In genomic region chr19:45878043-45878794, GRCh38 we compare ENCODE assay signal across 9 cellular contexts. TPM values are rescaled to one million over a fixed set of nuclear protein-coding genes. Genes with fewer than 3 reads are reported as not detected.
DNase-seq lines count a peak whose midpoint lies in the region; ATAC-seq and TF ChIP-seq lines count a peak whose summit lies in the region.
"Had no signal": no experiment of that assay in that cellular context is flagged by ENCODE, and none has a peak within 500 bp of the region (broad histone marks: within the 10 kb centered on the region; RNA-seq: fewer than 3 reads in every experiment).

No MANE protein-coding gene starts in this region.

- H3K4me1 Mint-ChIP-seq in activated T-cell treated with anti-CD3 and anti-CD28 coated beads, Interleukin-2, amount 50 U/mL, for 4 hours (ENCODE audit: low read depth) = peaks cover 23% of the 10 kb centered on the region

- H3K36me3 Mint-ChIP-seq in activated T-cell treated with anti-CD3 and anti-CD28 coated beads, Interleukin-2, amount 50 U/mL, for 4 hours (ENCODE audit: insufficient read depth) = peaks cover under 1% of the 10 kb centered on the region

- H3K4me3 ChIP-seq in transverse colon = no peak overlapping the region
- H3K4me3 ChIP-seq in spleen = no peak overlapping the region

- no peaks in the 10 kb centered on the region for H3K9me3 Mint-ChIP-seq in activated T-cell treated with anti-CD3 and anti-CD28 coated beads, Interleukin-2, amount 50 U/mL, for 4 hours

- TF ChIP-seq EP300 in transverse colon (IDR thresholded peaks at IDR 0.05; ENCODE audit: low read depth) = no peak

- H3K27me3 Mint-ChIP-seq in activated T-cell treated with anti-CD3 and anti-CD28 coated beads, Interleukin-2, amount 50 U/mL, for 4 hours (ENCODE audit: low read depth) = peaks cover 25% of the 10 kb centered on the region

- H3K27ac ChIP-seq in transverse colon (peak overlapping the region; percentile 51 to 90 (median 72)), spleen (no peak overlapping the region)

- H3K4me3 Mint-ChIP-seq in activated T-cell treated with anti-CD3 and anti-CD28 coated beads, Interleukin-2, amount 50 U/mL, for 4 hours = no peak overlapping the region

- H3K36me3 ChIP-seq in transverse colon (no peaks in the 10 kb centered on the region), spleen (peaks cover 0 to 6% (median 0%) of the 10 kb centered on the region in 6 donors)

- intact Hi-C loops in transverse colon (cut with DNase I; ENCODE audit: low total_unique reads) (no loop called here), spleen (cut with DNase I; ENCODE audit: low total_unique reads) (no loop called here)

- no peak for DNase-seq in activated T-cell treated with anti-CD3 and anti-CD28 coated beads, Interleukin-2, amount 50 U/mL, for 4 hours
- DNase-seq in activated T-cell treated with anti-CD3 and anti-CD28 coated beads for 4 hours (no peak), kidney tubule cell (ENCODE audit: low spot score) (peak; percentile 59), transverse colon (peak; percentile 81), spleen (no peak), GF-D8 (lab: John Stamatoyannopoulos, UW) (no peak)
- DNase-seq: NCI-H510A had no signal

- TF ChIP-seq CTCF in transverse colon (IDR thresholded peaks at IDR 0.05) (no peak), spleen (IDR thresholded peaks at IDR 0.05 in 8 of 11, conservative IDR thresholded peaks at IDR 0.05 in 3 of 11) (no peak)

- ATAC-seq in activated T-cell treated with anti-CD3 and anti-CD28 coated beads, Interleukin-2, amount 50 U/mL, for 4 hours = peak; percentile 74 to 76

- 43 to 93% methylated on average over 2 to 11 of the region's 11 CpGs for whole genome bisulfite sequencing in transverse colon (ENCODE audit: low coverage in 1 of 2), 2 donors
- 75 to 80% (median 76%) methylated on average over 8 to 11 of the region's 11 CpGs for WGBS in spleen, 5 donors

- H3K27me3 ChIP-seq in transverse colon = no peaks in the 10 kb centered on the region
- H3K27me3 ChIP-seq in spleen (replicated peaks in 1 of 7) = peaks cover 0 to 52% (median 6%) of the 10 kb centered on the region in 7 donors

- TF ChIP-seq POLR2A in transverse colon (IDR thresholded peaks at IDR 0.05) (peak; percentile 33), spleen (IDR thresholded peaks at IDR 0.05) (no peak)

- in situ Hi-C loops in transverse colon (cut with MboI; ENCODE audit: low pct_ligation_motif_present in 1 of 4, low pct_unique_long_range_greater_than_20kb in 1 of 4, low sequenced_read_pairs in 3 of 4) = no loop called here

- H3K4me1 ChIP-seq in transverse colon (peaks cover 19 to 60% (median 48%) of the 10 kb centered on the region in 4 donors), spleen (peaks cover 4 to 32% (median 23%) of the 10 kb centered on the region in 6 donors)

- H3K9me3 ChIP-seq in transverse colon (no peaks in the 10 kb centered on the region), spleen (no peaks in the 10 kb centered on the region)

RNA-seq across cellular contexts. Expression of gene IRF2BP1, which starts 7.7 kb away (rescaled TPM):
- 10 to 100 TPM; 21.8 to 24.5 (median 22.2) TPM for total RNA-seq in activated T-cell treated with anti-CD3 and anti-CD28 coated beads, Interleukin-2, amount 50 U/mL, for 4 hours
- total RNA-seq in transverse colon = 10 to 100 TPM; 24.9 to 34.1 (median 29.5) TPM
- total RNA-seq in spleen = 10 to 100 TPM; 18.5 to 29.4 (median 23.3) TPM
- polyA plus RNA-seq in spleen = 10 to 100 TPM in 2 of 3 donors, 1 to 10 TPM in 1; 10.0 to 19.9 (median 10.6) TPM

RNA-seq across cellular contexts. Expression of gene FOXA3, which starts 14.1 kb away (rescaled TPM):
- under 1 TPM; 0.23 to 0.46 (median 0.26) TPM for total RNA-seq in activated T-cell treated with anti-CD3 and anti-CD28 coated beads, Interleukin-2, amount 50 U/mL, for 4 hours
- total RNA-seq in transverse colon (10 to 100 TPM in 2 of 4 donors, 1 to 10 TPM in 2; 1.9 to 24.4 (median 9.2) TPM), spleen (under 1 TPM in 1 of 7 donors, not detected in 6; 0.24 TPM)
- polyA plus RNA-seq in spleen = under 1 TPM in 2 of 3 donors, not detected in 1; 0.09 to 0.16 TPM
- total RNA-seq: LHCN-M2, right cardiac atrium had no signal
- polyA plus RNA-seq: right cardiac atrium had no signal

RNA-seq across cellular contexts. Expression of gene SYMPK, which starts 15.3 kb away (rescaled TPM):
- total RNA-seq in activated T-cell treated with anti-CD3 and anti-CD28 coated beads, Interleukin-2, amount 50 U/mL, for 4 hours = 100 to 1,000 TPM in 2 of 3 donors, 10 to 100 TPM in 1; 94.1 to 108 (median 106) TPM
- total RNA-seq in transverse colon (100 to 1,000 TPM in 2 of 4 donors, 10 to 100 TPM in 2; 35.2 to 189 (median 81.9) TPM), spleen (100 to 1,000 TPM in 1 of 7 donors, 10 to 100 TPM in 6; 56.3 to 106 (median 75.1) TPM)
- polyA plus RNA-seq in spleen = 100 to 1,000 TPM in 2 of 3 donors, 10 to 100 TPM in 1; 60.3 to 148 (median 147) TPM

RNA-seq across cellular contexts. Expression of gene MYPOP, which starts 24.2 kb away (rescaled TPM):
- total RNA-seq in activated T-cell treated with anti-CD3 and anti-CD28 coated beads, Interleukin-2, amount 50 U/mL, for 4 hours = 1 to 10 TPM; 4.8 to 5.5 (median 5.1) TPM
- total RNA-seq in transverse colon (10 to 100 TPM in 2 of 4 donors, 1 to 10 TPM in 2; 5.5 to 26.9 (median 8.9) TPM), spleen (10 to 100 TPM in 4 of 7 donors, 1 to 10 TPM in 3; 5.8 to 13.2 (median 11.0) TPM)
- 1 to 10 TPM; 5.1 to 9.6 (median 9.3) TPM for polyA plus RNA-seq in spleen

RNA-seq across cellular contexts. Expression of gene NANOS2, which starts 36.4 kb away (rescaled TPM):
- total RNA-seq in activated T-cell treated with anti-CD3 and anti-CD28 coated beads, Interleukin-2, amount 50 U/mL, for 4 hours = not detected
- total RNA-seq in transverse colon (not detected), spleen (not detected)
- not detected for polyA plus RNA-seq in spleen
- total RNA-seq: LHCN-M2, right cardiac atrium had no signal
- polyA plus RNA-seq: right cardiac atrium had no signal

Comparison
In these comparisons a context has a peak if more than half of its experiments do, and no peak if none do; other contexts are left out.
1. DNase-seq: peak in kidney tubule cell (single experiment) and transverse colon (single experiment); none in activated T-cell treated with anti-CD3 and anti-CD28 coated beads, Interleukin-2, amount 50 U/mL, for 4 hours (single experiment), activated T-cell treated with anti-CD3 and anti-CD28 coated beads for 4 hours (single experiment), spleen (single experiment) and GF-D8 (single experiment).
2. H3K27ac ChIP-seq: peak in transverse colon (4 of 4); none in spleen (0 of 8).